Comparison of ENCODE assay signal across 11 cellular contexts in genomic region chr1:205668951-205669340, GRCh38. TPM values are rescaled to one million over a fixed set of nuclear protein-coding genes. Genes with fewer than 3 reads are reported as not detected.
DNase-seq lines count a peak whose midpoint lies in the region; ATAC-seq and TF ChIP-seq lines count a peak whose summit lies in the region.
"Had no signal": no experiment of that assay in that cellular context is flagged by ENCODE, and none has a peak within 500 bp of the region (broad histone marks: within the 10 kb centered on the region; RNA-seq: fewer than 3 reads in every experiment).

No MANE protein-coding gene starts in this region.

- DNase-seq in SIG-M5 treated with dmso at 0.1 percent for 504 hours (lab: John Stamatoyannopoulos, UW; ENCODE audit: unreplicated experiment) (peak; percentile 31), SIG-M5 (lab: John Stamatoyannopoulos, UW) (no peak), IMR-90 (no peak), endothelial cell (ENCODE audit: low spot score) (no peak), HFFc6 (no peak), iPS-NIHi7 (ENCODE audit: extremely low spot score) (no peak)
- DNase-seq: ovary had no signal

- no peak overlapping the region for H3K9ac ChIP-seq in IMR-90 (ENCODE audit: low read depth, low read length)

- H4K8ac ChIP-seq in IMR-90 (ENCODE audit: low read depth in 2 of 2, low read length in 2 of 2) = no peak overlapping the region

- ATAC-seq in IMR-90 (ENCODE audit: low read depth) (0 out of 2 replicates have a peak, but pooled peaks have one; percentile 19), GM19351 (IDR thresholded peaks at IDR 0.05; ENCODE audit: unreplicated experiment) (no peak)

- H2BK20ac ChIP-seq in IMR-90 (ENCODE audit: low read depth, low read length) = no peak overlapping the region

- peak overlapping the region; percentile 56 for H3K4me3 Mint-ChIP-seq in endothelial cell (ENCODE audit: unreplicated experiment)
- H3K4me3 Mint-ChIP-seq in HFFc6 = no peak overlapping the region
- H3K4me3 Mint-ChIP-seq: activated naive CD4-positive, alpha-beta T cell treated with anti-CD3 and anti-CD28 coated beads, Interleukin-2, amount 50 U/mL, for 24 hours had no signal

- H2AFZ ChIP-seq in IMR-90 (replicated peaks; ENCODE audit: low read length, poor library complexity) = no peak overlapping the region

- dilution Hi-C loops in IMR-90 (cut with HindIII; ENCODE audit: low sequenced_read_pairs, unreplicated experiment) = no loop called here

- H2BK5ac ChIP-seq in IMR-90 (ENCODE audit: low read depth, low read length, poor library complexity, severe bottlenecking) = no peak overlapping the region

- no peak overlapping the region for H3K4me3 ChIP-seq in IMR-90 (ENCODE audit: insufficient read depth, low read depth, low read length)
- H3K4me3 ChIP-seq: A549, ovary had no signal

- POLR2A ChIA-PET in IMR-90 (lab: Charles Lee; ENCODE audit: unreplicated experiment) = no interaction called here

- intact Hi-C loops in IMR-90 (cut with micrococcal nuclease) = no loop called here

- H3K18ac ChIP-seq in IMR-90 (ENCODE audit: low read depth, low read length) = no peak overlapping the region

- CTCF ChIA-PET in IMR-90 (lab: Yijun Ruan, JAX) = interaction anchor here (2.2 kb wide), 1 partner anchor 11 kb away, joined by 9 read pairs; no protein-coding TSS in a partner anchor

- H4K5ac ChIP-seq in IMR-90 (ENCODE audit: low read depth, low read length) = no peak overlapping the region

- no peak overlapping the region for H3K23ac ChIP-seq in IMR-90 (ENCODE audit: low read depth, low read length)

- no peak for TF ChIP-seq RAD21 in IMR-90 (IDR thresholded peaks at IDR 0.05; ENCODE audit: low read length)

- H4K20me1 ChIP-seq in IMR-90 (ENCODE audit: insufficient read depth, low read length) = no peaks in the 10 kb centered on the region

- no peak overlapping the region for H3K4me2 ChIP-seq in IMR-90 (ENCODE audit: low read depth, low read length)
- H3K4me2 ChIP-seq: A549 had no signal

- no peak overlapping the region for H4K91ac ChIP-seq in IMR-90 (ENCODE audit: insufficient read depth, low read depth, low read length)

- no peaks in the 10 kb centered on the region for H3K9me3 Mint-ChIP-seq in endothelial cell (ENCODE audit: unreplicated experiment)
- H3K9me3 Mint-ChIP-seq in HFFc6 = no peaks in the 10 kb centered on the region
- H3K9me3 Mint-ChIP-seq: activated naive CD4-positive, alpha-beta T cell treated with anti-CD3 and anti-CD28 coated beads, Interleukin-2, amount 50 U/mL, for 24 hours had no signal

- 0 out of 4 replicates have a peak, but pooled peaks cover 0 to 2% of the 10 kb centered on the region in 2 experiments for H3K79me1 ChIP-seq in IMR-90 (ENCODE audit: low read depth in 1 of 2, low read length in 2 of 2)

- H3K56ac ChIP-seq in IMR-90 (ENCODE audit: extremely low read depth, insufficient read depth, low read length) = no peak overlapping the region

- H2BK120ac ChIP-seq in IMR-90 (ENCODE audit: low read depth, low read length) = no peak overlapping the region

- H3K4me1 ChIP-seq in IMR-90 (ENCODE audit: control insufficient read depth, insufficient read depth, low read length) = peaks cover 10% of the 10 kb centered on the region

- no peak overlapping the region for H3K27ac ChIP-seq in IMR-90 (ENCODE audit: insufficient read depth, low read length)
- peak overlapping the region; percentile 92 for H3K27ac ChIP-seq in temporal lobe (ENCODE audit: low read depth, low read length)
- H3K27ac ChIP-seq: ovary had no signal

- no peak for TF ChIP-seq CTCF in IMR-90 (conservative IDR thresholded peaks at IDR 0.05; ENCODE audit: low read depth, low read length)
- TF ChIP-seq CTCF in endothelial cell (IDR thresholded peaks at IDR 0.05; ENCODE audit: unreplicated experiment) = no peak
- no peak for TF ChIP-seq CTCF in HFFc6 (IDR thresholded peaks at IDR 0.05)

- no TSS peak for BruUV-seq in IMR-90 (replicated peaks; lab: Mats Ljungman, UMichigan)

- no peak for TF ChIP-seq POLR2A in IMR-90 (IDR thresholded peaks at IDR 0.05; ENCODE audit: low read depth, low read length)

- WGBS in IMR-90 (ENCODE audit: extremely low coverage in 2 of 2, insufficient read length in 1 of 2), 2 experiments = no CpG with 5 or more reads among the region's 5 CpGs

- H3K27ac Mint-ChIP-seq in endothelial cell (ENCODE audit: unreplicated experiment) (no peak overlapping the region), HFFc6 (no peak overlapping the region)
- H3K27ac Mint-ChIP-seq: activated naive CD4-positive, alpha-beta T cell treated with anti-CD3 and anti-CD28 coated beads, Interleukin-2, amount 50 U/mL, for 24 hours had no signal

- no peaks in the 10 kb centered on the region for H3K36me3 ChIP-seq in IMR-90 (ENCODE audit: control insufficient read depth, insufficient read depth, low read length)
- H3K36me3 ChIP-seq: ovary had no signal

- H3K27me3 ChIP-seq in IMR-90 (ENCODE audit: control insufficient read depth, insufficient read depth, low read length) = no peaks in the 10 kb centered on the region
- H3K27me3 ChIP-seq: ovary had no signal

- no peaks in the 10 kb centered on the region; the same call in 1 of the 2 replicates for H3K9me1 ChIP-seq in IMR-90 (ENCODE audit: insufficient read depth, low read length)

- H2AK9ac ChIP-seq in IMR-90 (replicated peaks; ENCODE audit: low read depth, low read length, poor library complexity) = peak overlapping the region; percentile 34

- H3K9me3 ChIP-seq in IMR-90 (ENCODE audit: control insufficient read depth, insufficient read depth, low read length) = no peaks in the 10 kb centered on the region
- H3K9me3 ChIP-seq: A549, ovary had no signal

- no peak overlapping the region for H3K4ac ChIP-seq in IMR-90 (ENCODE audit: low read depth, low read length)

- no peak overlapping the region for H3K14ac ChIP-seq in IMR-90 (replicated peaks; ENCODE audit: low read depth, low read length)

- H2AK5ac ChIP-seq in IMR-90 (ENCODE audit: low read depth, low read length) = no peak overlapping the region

- peaks cover 46% of the 10 kb centered on the region for H3K4me1 Mint-ChIP-seq in endothelial cell (ENCODE audit: unreplicated experiment)
- H3K4me1 Mint-ChIP-seq in HFFc6 (ENCODE audit: low read depth) = peaks cover 10% of the 10 kb centered on the region
- H3K4me1 Mint-ChIP-seq: activated naive CD4-positive, alpha-beta T cell treated with anti-CD3 and anti-CD28 coated beads, Interleukin-2, amount 50 U/mL, for 24 hours had no signal

- H3K27me3 Mint-ChIP-seq in endothelial cell (ENCODE audit: unreplicated experiment) (peaks cover 6% of the 10 kb centered on the region), HFFc6 (ENCODE audit: insufficient read depth) (peaks cover 8% of the 10 kb centered on the region; the same call in 1 of the 2 replicates)

- no peak overlapping the region for H2BK15ac ChIP-seq in IMR-90 (ENCODE audit: low read depth, low read length)

- in situ Hi-C loops in IMR-90 (cut with MboI; ENCODE audit: low sequenced_read_pairs) = loop anchor here (5.0 to 25.0 kb wide), 3 partner anchors 38 to 443 kb away; partner anchors contain the start of gene AVPR1B

- H3K36me3 Mint-ChIP-seq in endothelial cell (ENCODE audit: low read depth, unreplicated experiment) = no peaks in the 10 kb centered on the region
- no peaks in the 10 kb centered on the region for H3K36me3 Mint-ChIP-seq in HFFc6 (ENCODE audit: low read depth)
- H3K36me3 Mint-ChIP-seq: activated naive CD4-positive, alpha-beta T cell treated with anti-CD3 and anti-CD28 coated beads, Interleukin-2, amount 50 U/mL, for 24 hours had no signal

TF ChIP-seq in IMR-90, 13 proteins besides CTCF, POLR2A, EP300 and RAD21:
- no peak for TF ChIP-seq CEBPB (IDR thresholded peaks at IDR 0.05; ENCODE audit: low read depth, low read length)
- TF ChIP-seq USF2 (IDR thresholded peaks at IDR 0.05; ENCODE audit: low read depth, low read length) = no peak
- TF ChIP-seq MAZ (IDR thresholded peaks at IDR 0.05; ENCODE audit: borderline replicate concordance, low read depth, low read length) = no peak
- TF ChIP-seq FOS (IDR thresholded peaks at IDR 0.05; ENCODE audit: low read depth, low read length) = no peak
- TF ChIP-seq MAFK (IDR thresholded peaks at IDR 0.05; ENCODE audit: low read depth, low read length) = no peak
- no peak for TF ChIP-seq NFE2L2 (IDR thresholded peaks at IDR 0.05; ENCODE audit: low read depth, low read length)
- TF ChIP-seq RCOR1 (IDR thresholded peaks at IDR 0.05; ENCODE audit: insufficient replicate concordance, low read length) = no peak
- no peak for TF ChIP-seq SMC3 (IDR thresholded peaks at IDR 0.05; ENCODE audit: low read depth, low read length)
- TF ChIP-seq ELK1 (IDR thresholded peaks at IDR 0.05; ENCODE audit: borderline replicate concordance, low read depth, low read length) = no peak
TF ChIP-seq in IMR-90: peak in this region for 0.

RNA-seq across cellular contexts. Expression of gene SLC45A3, which starts 11.4 kb away (rescaled TPM):
- total RNA-seq in IMR-90 (2012; rRNA removed) (1.1 and 1.4 TPM in 2 replicates), endothelial cell (ENCODE audit: unreplicated experiment) (9.2 TPM), temporal lobe (1.2 TPM)
- polyA plus RNA-seq in IMR-90 (2012; rRNA removed) = 2.5 and 3.0 TPM in 2 replicates
- 1.1 and 2.4 TPM in 2 replicates for polyA plus RNA-seq in IMR-90 (2012; cell fraction: cytosol; rRNA removed)
- polyA plus RNA-seq in IMR-90 (2012; cell fraction: nucleus; rRNA removed; ENCODE audit: low replicate concordance) = 2.9 and 5.4 TPM in 2 replicates
- total RNA-seq in HFFc6 (2021; fragmentation: NEBNext Ultra II Directional; extraction: Animal tissue kit (Norgen Biotek cat#: 25700)) = 1 to 10 TPM; 1.1 to 2.4 (median 1.4) TPM

RNA-seq across cellular contexts. Expression of gene ELK4, which starts 37.1 kb away (rescaled TPM):
- total RNA-seq in IMR-90 (2012; rRNA removed) (11.3 and 15.6 TPM in 2 replicates), endothelial cell (ENCODE audit: unreplicated experiment) (57.1 TPM), temporal lobe (9.1 TPM)
- 3.3 and 4.6 TPM in 2 replicates for polyA plus RNA-seq in IMR-90 (2012; rRNA removed)
- polyA plus RNA-seq in IMR-90 (2012; cell fraction: cytosol; rRNA removed) = 0.54 and 0.71 TPM in 2 replicates
- polyA plus RNA-seq in IMR-90 (2012; cell fraction: nucleus; rRNA removed; ENCODE audit: low replicate concordance) = 1.1 and 8.4 TPM in 2 replicates
- 10 to 100 TPM; 32.9 to 37.6 (median 35.6) TPM for total RNA-seq in HFFc6 (2021; fragmentation: NEBNext Ultra II Directional; extraction: Animal tissue kit (Norgen Biotek cat#: 25700))
